Comparison of ENCODE assay signal across 12 cellular contexts in genomic region chr10:14820010-14820774, GRCh38. TPM values are rescaled to one million over a fixed set of nuclear protein-coding genes. Genes with fewer than 3 reads are reported as not detected.
DNase-seq lines count a peak whose midpoint lies in the region; TF ChIP-seq lines count a peak whose summit lies in the region.
"Had no signal": no experiment of that assay in that cellular context is flagged by ENCODE, and none has a peak within 500 bp of the region (broad histone marks: within the 10 kb centered on the region; RNA-seq: fewer than 3 reads in every experiment).

No MANE protein-coding gene starts in this region.

- H3K4me1 Mint-ChIP-seq in Caco-2 (ENCODE audit: low read depth, unreplicated experiment) (peaks cover 30% of the 10 kb centered on the region), neural progenitor cell (peaks cover 10% of the 10 kb centered on the region)
- peaks cover 0 to 10% (median 4%) of the 10 kb centered on the region in 4 donors for H3K4me1 Mint-ChIP-seq in CD4-positive, alpha-beta memory T cell
- peaks cover 15% of the 10 kb centered on the region for H3K4me1 Mint-ChIP-seq in activated T-helper 1 cell treated with anti-CD3 and anti-CD28 coated beads, Interleukin-12 subunit alpha, Interleukin-12 subunit beta, Interleukin-2, Interleukin-4 antibody, amounts not matched to agents 30 ng/mL and 10 ng/mL and 1 ng/mL, durations not matched to agents 14 hours and 24 hours and 36 hours (ENCODE audit: low read depth)

- intact Hi-C loops in Caco-2 (cut with micrococcal nuclease; ENCODE audit: unreplicated experiment), result loop anchor here (2.0 to 5.0 kb wide), 5 partner anchors 37 to 218 kb away; no protein-coding TSS in a partner anchor
- intact Hi-C loops in CD4-positive, alpha-beta memory T cell (cut with micrococcal nuclease), result loop anchor here (5.0 kb wide), 1 partner anchor 518 kb away; no protein-coding TSS in a partner anchor
- intact Hi-C loops in activated T-helper 1 cell treated with anti-CD3 and anti-CD28 coated beads, Interleukin-12 subunit alpha, Interleukin-12 subunit beta, Interleukin-2, Interleukin-4 antibody, amounts not matched to agents 30 ng/mL and 10 ng/mL and 1 ng/mL, durations not matched to agents 14 hours and 24 hours and 36 hours (cut with micrococcal nuclease), result no loop called here

- H3K27ac ChIP-seq in neutrophil (peak overlapping the region; percentile 35), neural progenitor cell (no peak overlapping the region)
- no peak overlapping the region for H3K27ac ChIP-seq in CD4-positive, alpha-beta memory T cell (ENCODE audit: low read depth, low read length)
- H3K27ac ChIP-seq: ascending aorta, tibial nerve had no signal

- DNase-seq in Caco-2, result peak; percentile 56 to 69
- peak; percentile 74 for DNase-seq in MG63
- peak; percentile 65 for DNase-seq in dermis blood vessel endothelial cell
- no peak for DNase-seq in CD4-positive, alpha-beta memory T cell
- DNase-seq in SKM-1 (lab: John Stamatoyannopoulos, UW; ENCODE audit: unreplicated experiment), result no peak
- DNase-seq in activated T-helper 1 cell treated with anti-CD3 and anti-CD28 coated beads, Interleukin-12 subunit alpha, Interleukin-12 subunit beta, Interleukin-2, Interleukin-4 antibody, amounts not matched to agents 30 ng/mL and 10 ng/mL and 1 ng/mL, durations not matched to agents 14 hours and 24 hours and 36 hours (ENCODE audit: low spot score), result no peak
- DNase-seq in neural progenitor cell (ENCODE audit: low spot score), result no peak
- DNase-seq: NCI-H2029 treated with DMSO at 0.1 percent for 48 hours had no signal

- POLR2A ChIA-PET in Caco-2 (lab: Charles Lee), result interaction anchor here (0.6 kb wide), 1 partner anchor 216 kb away, joined by 3 read pairs; no protein-coding TSS in a partner anchor
- POLR2A ChIA-PET in CD4-positive, alpha-beta memory T cell (lab: Charles Lee; ENCODE audit: partially characterized antibody), result interaction anchor here (0.9 to 1.2 kb wide), 2 partner anchors 265 to 278 kb away, joined by 3 to 4 read pairs; no protein-coding TSS in a partner anchor

- TF ChIP-seq CTCF in Caco-2 (IDR thresholded peaks at IDR 0.05; ENCODE audit: insufficient read depth in 1 of 2, low read depth in 1 of 2, low read length in 1 of 2, severe bottlenecking in 1 of 2, unreplicated experiment in 1 of 2) (peak in 1 of 2 experiments; percentile 9), neutrophil (IDR thresholded peaks at IDR 0.05) (no peak), neural progenitor cell (IDR thresholded peaks at IDR 0.05) (no peak)

- H3K4me3 ChIP-seq in Caco-2 (ENCODE audit: low read depth, low read length) (no peak overlapping the region), MG63 (no peak overlapping the region), neutrophil (ENCODE audit: low read depth in 1 of 2, low read length in 1 of 2) (no peak overlapping the region), neural progenitor cell (no peak overlapping the region)
- no peak overlapping the region for H3K4me3 ChIP-seq in CD4-positive, alpha-beta memory T cell (ENCODE audit: low read length in 2 of 2)
- H3K4me3 ChIP-seq: ascending aorta, tibial nerve had no signal

- H3K36me3 Mint-ChIP-seq in Caco-2 (ENCODE audit: insufficient read depth, unreplicated experiment) (peaks cover 7% of the 10 kb centered on the region), neural progenitor cell (no peaks in the 10 kb centered on the region)
- no peaks in the 10 kb centered on the region for H3K36me3 Mint-ChIP-seq in CD4-positive, alpha-beta memory T cell
- no peaks in the 10 kb centered on the region for H3K36me3 Mint-ChIP-seq in activated T-helper 1 cell treated with anti-CD3 and anti-CD28 coated beads, Interleukin-12 subunit alpha, Interleukin-12 subunit beta, Interleukin-2, Interleukin-4 antibody, amounts not matched to agents 30 ng/mL and 10 ng/mL and 1 ng/mL, durations not matched to agents 14 hours and 24 hours and 36 hours (ENCODE audit: low read depth)

- CTCF ChIA-PET in Caco-2 (lab: Charles Lee), result interaction anchor here (0.9 to 1.0 kb wide), 2 partner anchors 18 to 120 kb away, joined by 3 to 5 read pairs; partner anchors contain the start of genes CDNF, HSPA14 and MSANTD7
- CTCF ChIA-PET in CD4-positive, alpha-beta memory T cell (lab: Charles Lee; ENCODE audit: partially characterized antibody), result interaction anchor here (0.7 to 1.6 kb wide), 3 partner anchors 21 to 283 kb away, joined by 3 to 9 read pairs (median 3); no protein-coding TSS in a partner anchor

- H3K9me3 ChIP-seq in Caco-2 (peaks cover 4% of the 10 kb centered on the region; the same call in 1 of the 2 replicates), MG63 (no peaks in the 10 kb centered on the region), neutrophil (no peaks in the 10 kb centered on the region), neural progenitor cell (ENCODE audit: low read depth) (no peaks in the 10 kb centered on the region)
- no peaks in the 10 kb centered on the region for H3K9me3 ChIP-seq in CD4-positive, alpha-beta memory T cell (ENCODE audit: control insufficient read depth in 1 of 2, low read length in 2 of 2)
- H3K9me3 ChIP-seq: ascending aorta, tibial nerve had no signal

- H3K4me3 Mint-ChIP-seq in Caco-2 (ENCODE audit: unreplicated experiment), result peak overlapping the region; percentile 37
- H3K4me3 Mint-ChIP-seq in CD4-positive, alpha-beta memory T cell, result no peak overlapping the region
- H3K4me3 Mint-ChIP-seq in activated T-helper 1 cell treated with anti-CD3 and anti-CD28 coated beads, Interleukin-12 subunit alpha, Interleukin-12 subunit beta, Interleukin-2, Interleukin-4 antibody, amounts not matched to agents 30 ng/mL and 10 ng/mL and 1 ng/mL, durations not matched to agents 14 hours and 24 hours and 36 hours, result no peak overlapping the region
- no peak overlapping the region for H3K4me3 Mint-ChIP-seq in neural progenitor cell

- H3K4me1 ChIP-seq in Caco-2 (peaks cover 32% of the 10 kb centered on the region), neutrophil (ENCODE audit: control insufficient read depth in 1 of 2, insufficient read depth in 1 of 2, low read depth in 1 of 2, low read length in 1 of 2) (peaks cover 3 to 4% of the 10 kb centered on the region in 2 experiments), neural progenitor cell (no peaks in the 10 kb centered on the region)
- no peaks in the 10 kb centered on the region for H3K4me1 ChIP-seq in CD4-positive, alpha-beta memory T cell (ENCODE audit: insufficient read depth, low read length)
- H3K4me1 ChIP-seq: tibial nerve had no signal

- H3K4me2 ChIP-seq in neural progenitor cell, result no peak overlapping the region

- H3K36me3 ChIP-seq in Caco-2 (ENCODE audit: control insufficient read depth, insufficient read depth, low read length) (no peaks in the 10 kb centered on the region), MG63 (no peaks in the 10 kb centered on the region), neutrophil (no peaks in the 10 kb centered on the region), neural progenitor cell (no peaks in the 10 kb centered on the region)
- no peaks in the 10 kb centered on the region for H3K36me3 ChIP-seq in CD4-positive, alpha-beta memory T cell (ENCODE audit: insufficient read depth, low read length)
- H3K36me3 ChIP-seq: ascending aorta, tibial nerve had no signal

- no peaks in the 10 kb centered on the region for H3F3A ChIP-seq in neural progenitor cell (ENCODE audit: low read depth)

- H3K79me2 ChIP-seq in neural progenitor cell (ENCODE audit: low read depth), result no peaks in the 10 kb centered on the region

- BruUV-seq in Caco-2 (replicated peaks; lab: Mats Ljungman, UMichigan), result no TSS peak

- H3K9me3 Mint-ChIP-seq in Caco-2 (ENCODE audit: unreplicated experiment) (no peaks in the 10 kb centered on the region), neural progenitor cell (no peaks in the 10 kb centered on the region)
- H3K9me3 Mint-ChIP-seq in CD4-positive, alpha-beta memory T cell, result no peaks in the 10 kb centered on the region
- H3K9me3 Mint-ChIP-seq in activated T-helper 1 cell treated with anti-CD3 and anti-CD28 coated beads, Interleukin-12 subunit alpha, Interleukin-12 subunit beta, Interleukin-2, Interleukin-4 antibody, amounts not matched to agents 30 ng/mL and 10 ng/mL and 1 ng/mL, durations not matched to agents 14 hours and 24 hours and 36 hours, result no peaks in the 10 kb centered on the region

- H3K27ac Mint-ChIP-seq in Caco-2 (ENCODE audit: unreplicated experiment), result peak overlapping the region; percentile 92
- no peak overlapping the region for H3K27ac Mint-ChIP-seq in CD4-positive, alpha-beta memory T cell
- no peak overlapping the region for H3K27ac Mint-ChIP-seq in activated T-helper 1 cell treated with anti-CD3 and anti-CD28 coated beads, Interleukin-12 subunit alpha, Interleukin-12 subunit beta, Interleukin-2, Interleukin-4 antibody, amounts not matched to agents 30 ng/mL and 10 ng/mL and 1 ng/mL, durations not matched to agents 14 hours and 24 hours and 36 hours
- no peak overlapping the region for H3K27ac Mint-ChIP-seq in neural progenitor cell
- H3K27ac Mint-ChIP-seq: progenitor cell of endocrine pancreas had no signal

- H3K27me3 ChIP-seq in Caco-2 (replicated peaks; ENCODE audit: control insufficient read depth, insufficient read depth, low read length) (no peaks in the 10 kb centered on the region), MG63 (no peaks in the 10 kb centered on the region), neutrophil (no peaks in the 10 kb centered on the region), neural progenitor cell (no peaks in the 10 kb centered on the region)
- no peaks in the 10 kb centered on the region for H3K27me3 ChIP-seq in CD4-positive, alpha-beta memory T cell (ENCODE audit: insufficient read depth, low read length)
- H3K27me3 ChIP-seq: ascending aorta, tibial nerve had no signal

- no peaks in the 10 kb centered on the region for H4K20me1 ChIP-seq in neural progenitor cell (ENCODE audit: low read depth)

- H2AFZ ChIP-seq in neural progenitor cell (replicated peaks), result no peak overlapping the region

- H3K9ac ChIP-seq in neural progenitor cell, result no peak overlapping the region

- H3K27me3 Mint-ChIP-seq in Caco-2 (ENCODE audit: insufficient read depth, unreplicated experiment), result no peaks in the 10 kb centered on the region
- H3K27me3 Mint-ChIP-seq in CD4-positive, alpha-beta memory T cell, result no peaks in the 10 kb centered on the region
- peaks cover under 1% of the 10 kb centered on the region for H3K27me3 Mint-ChIP-seq in activated T-helper 1 cell treated with anti-CD3 and anti-CD28 coated beads, Interleukin-12 subunit alpha, Interleukin-12 subunit beta, Interleukin-2, Interleukin-4 antibody, amounts not matched to agents 30 ng/mL and 10 ng/mL and 1 ng/mL, durations not matched to agents 14 hours and 24 hours and 36 hours (ENCODE audit: insufficient read depth)
- H3K27me3 Mint-ChIP-seq in neural progenitor cell (ENCODE audit: insufficient read depth, low read depth), result no peaks in the 10 kb centered on the region

RNA-seq across cellular contexts. Expression of gene CDNF, which starts 17.6 kb away (rescaled TPM):
- total RNA-seq in Caco-2 (2022) (3.4 and 3.9 TPM in 2 replicates), dermis blood vessel endothelial cell (0.56 and 1.9 TPM in 2 replicates), neural progenitor cell (ENCODE audit: low replicate concordance) (1.8 and 5.2 TPM in 2 replicates)
- total RNA-seq in MG63 (2014; rRNA removed; shearing (Covaris generic); ENCODE audit: low replicate concordance), result 0.92 TPM in 1 of 2 replicates, not detected in the other
- 1 to 10 TPM; 1.7 to 2.5 TPM for total RNA-seq in CD4-positive, alpha-beta memory T cell
- 1 to 10 TPM in 1 of 2 donors, under 1 TPM in 1; 0.94 to 1.8 TPM for polyA plus RNA-seq in CD4-positive, alpha-beta memory T cell
- 0.47 and 0.93 TPM in 2 replicates for total RNA-seq in activated T-helper 1 cell treated with anti-CD3 and anti-CD28 coated beads, Interleukin-12 subunit alpha, Interleukin-12 subunit beta, Interleukin-2, Interleukin-4 antibody, amounts not matched to agents 30 ng/mL and 10 ng/mL and 1 ng/mL, durations not matched to agents 14 hours and 24 hours and 36 hours
- total RNA-seq: ascending aorta had no signal

RNA-seq across cellular contexts. Expression of gene HSPA14, which starts 17.9 kb away (rescaled TPM):
- total RNA-seq in Caco-2 (2022) (36.9 and 39.3 TPM in 2 replicates), dermis blood vessel endothelial cell (8.8 and 17.6 TPM in 2 replicates), neural progenitor cell (ENCODE audit: low replicate concordance) (33.3 and 41.8 TPM in 2 replicates)
- total RNA-seq in MG63 (2014; rRNA removed; shearing (Covaris generic); ENCODE audit: low replicate concordance), result 30.5 and 54.1 TPM in 2 replicates
- 10 to 100 TPM; 16.0 to 17.7 TPM for total RNA-seq in CD4-positive, alpha-beta memory T cell
- polyA plus RNA-seq in CD4-positive, alpha-beta memory T cell, result 10 to 100 TPM; 17.4 to 18.7 TPM
- 36.6 and 38.0 TPM in 2 replicates for total RNA-seq in activated T-helper 1 cell treated with anti-CD3 and anti-CD28 coated beads, Interleukin-12 subunit alpha, Interleukin-12 subunit beta, Interleukin-2, Interleukin-4 antibody, amounts not matched to agents 30 ng/mL and 10 ng/mL and 1 ng/mL, durations not matched to agents 14 hours and 24 hours and 36 hours

RNA-seq across cellular contexts. Expression of gene MSANTD7, which starts 17.9 kb away (rescaled TPM):
- total RNA-seq in Caco-2 (2022), result 30.0 and 32.8 TPM in 2 replicates
- 16.1 and 19.9 TPM in 2 replicates for total RNA-seq in MG63 (2014; rRNA removed; shearing (Covaris generic); ENCODE audit: low replicate concordance)
- 19.2 and 19.7 TPM in 2 replicates for total RNA-seq in dermis blood vessel endothelial cell
- 10 to 100 TPM; 16.2 to 17.0 TPM for total RNA-seq in CD4-positive, alpha-beta memory T cell
- 1 to 10 TPM; 6.5 to 8.3 TPM for polyA plus RNA-seq in CD4-positive, alpha-beta memory T cell
- total RNA-seq in activated T-helper 1 cell treated with anti-CD3 and anti-CD28 coated beads, Interleukin-12 subunit alpha, Interleukin-12 subunit beta, Interleukin-2, Interleukin-4 antibody, amounts not matched to agents 30 ng/mL and 10 ng/mL and 1 ng/mL, durations not matched to agents 14 hours and 24 hours and 36 hours, result 26.7 and 29.6 TPM in 2 replicates
- 17.6 and 18.8 TPM in 2 replicates for total RNA-seq in neural progenitor cell (ENCODE audit: low replicate concordance)

RNA-seq across cellular contexts. Expression of gene FAM107B, which starts 45.5 kb away (rescaled TPM):
- 206 and 209 TPM in 2 replicates for total RNA-seq in Caco-2 (2022)
- 62.0 and 103 TPM in 2 replicates for total RNA-seq in MG63 (2014; rRNA removed; shearing (Covaris generic); ENCODE audit: low replicate concordance)
- 60.6 and 129 TPM in 2 replicates for total RNA-seq in dermis blood vessel endothelial cell
- 100 to 1,000 TPM; 191 to 202 TPM for total RNA-seq in CD4-positive, alpha-beta memory T cell
- 100 to 1,000 TPM; 273 to 346 TPM for polyA plus RNA-seq in CD4-positive, alpha-beta memory T cell
- total RNA-seq in activated T-helper 1 cell treated with anti-CD3 and anti-CD28 coated beads, Interleukin-12 subunit alpha, Interleukin-12 subunit beta, Interleukin-2, Interleukin-4 antibody, amounts not matched to agents 30 ng/mL and 10 ng/mL and 1 ng/mL, durations not matched to agents 14 hours and 24 hours and 36 hours, result 156 and 167 TPM in 2 replicates
- total RNA-seq in neural progenitor cell (ENCODE audit: low replicate concordance), result 26.5 and 43.0 TPM in 2 replicates

RNA-seq across cellular contexts. Expression of gene SUV39H2, which starts 58.5 kb away (rescaled TPM):
- 58.3 and 60.4 TPM in 2 replicates for total RNA-seq in Caco-2 (2022)
- total RNA-seq in MG63 (2014; rRNA removed; shearing (Covaris generic); ENCODE audit: low replicate concordance), result 20.6 and 29.4 TPM in 2 replicates
- 17.7 and 23.5 TPM in 2 replicates for total RNA-seq in dermis blood vessel endothelial cell
- total RNA-seq in CD4-positive, alpha-beta memory T cell, result 1 to 10 TPM; 5.0 to 5.7 TPM
- 1 to 10 TPM; 4.4 to 6.1 TPM for polyA plus RNA-seq in CD4-positive, alpha-beta memory T cell
- total RNA-seq in activated T-helper 1 cell treated with anti-CD3 and anti-CD28 coated beads, Interleukin-12 subunit alpha, Interleukin-12 subunit beta, Interleukin-2, Interleukin-4 antibody, amounts not matched to agents 30 ng/mL and 10 ng/mL and 1 ng/mL, durations not matched to agents 14 hours and 24 hours and 36 hours, result 43.3 and 51.7 TPM in 2 replicates
- total RNA-seq in neural progenitor cell (ENCODE audit: low replicate concordance), result 67.9 and 112 TPM in 2 replicates
- total RNA-seq: ascending aorta had no signal

Comparison
In these comparisons a context has a peak if more than half of its experiments do, and no peak if none do; other contexts are left out.
1. DNase-seq: peak in Caco-2 (2 of 2), MG63 (single experiment) and dermis blood vessel endothelial cell (single experiment); none in CD4-positive, alpha-beta memory T cell (0 of 5), SKM-1 (single experiment), activated T-helper 1 cell treated with anti-CD3 and anti-CD28 coated beads, Interleukin-12 subunit alpha, Interleukin-12 subunit beta, Interleukin-2, Interleukin-4 antibody, amounts not matched to agents 30 ng/mL and 10 ng/mL and 1 ng/mL, durations not matched to agents 14 hours and 24 hours and 36 hours (single experiment) and neural progenitor cell (single experiment).